17 cellular contexts compared by ENCODE assay signal in the genomic region with DNA sequence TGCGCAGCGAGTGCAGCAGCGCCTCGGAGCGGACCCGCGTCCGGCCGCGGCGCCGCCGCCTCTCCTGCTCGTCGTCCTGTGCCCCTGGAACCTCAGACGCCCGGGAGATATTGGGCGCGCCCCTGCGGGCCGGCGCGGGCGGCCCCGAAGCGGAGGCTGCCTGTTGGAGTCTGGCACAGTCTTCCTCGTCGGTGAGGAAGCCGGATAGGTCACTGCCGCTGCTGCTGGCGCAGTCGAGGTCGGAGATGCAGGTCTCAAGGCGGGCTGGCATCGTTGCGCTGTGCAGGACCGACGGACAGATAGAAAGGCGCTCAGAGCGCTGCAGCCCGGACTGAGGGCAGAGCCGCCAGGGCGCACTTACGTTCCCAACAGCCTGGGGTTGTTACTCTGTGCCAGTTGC. TPM values are rescaled to one million over a fixed set of nuclear protein-coding genes. Genes with fewer than 3 reads are reported as not detected.
DNase-seq lines count a peak whose midpoint lies in the region; ATAC-seq and TF ChIP-seq lines count a peak whose summit lies in the region.
"Had no signal": no experiment of that assay in that cellular context is flagged by ENCODE, and none has a peak within 500 bp of the region (broad histone marks: within the 10 kb centered on the region; RNA-seq: fewer than 3 reads in every experiment).

No MANE protein-coding gene starts in this region.

- WGBS in heart right ventricle, 2 donors: 2% methylated on average over 44 of the region's 44 CpGs

- H3K27ac Mint-ChIP-seq in dendritic cell treated with granulocyte-macrophage colony-stimulating factor and Interleukin-4, amounts not matched to agents 40 ng/mL and 50 ng/mL, for 4 days: no peak overlapping the region
- no peak overlapping the region for H3K27ac Mint-ChIP-seq in activated naive CD8-positive, alpha-beta T cell treated with anti-CD3 and anti-CD28 coated beads, Interleukin-2, amount 50 U/mL, for 24 hours
- H3K27ac Mint-ChIP-seq: activated naive CD8-positive, alpha-beta T cell had no signal

- H3K9me3 Mint-ChIP-seq in dendritic cell treated with granulocyte-macrophage colony-stimulating factor and Interleukin-4, amounts not matched to agents 40 ng/mL and 50 ng/mL, for 4 days: peaks cover 3% of the 10 kb centered on the region
- no peaks in the 10 kb centered on the region for H3K9me3 Mint-ChIP-seq in activated naive CD8-positive, alpha-beta T cell treated with anti-CD3 and anti-CD28 coated beads, Interleukin-2, amount 50 U/mL, for 24 hours
- H3K9me3 Mint-ChIP-seq: central memory CD8-positive, alpha-beta T cell had no signal

- H3K27ac ChIP-seq in left ventricle myocardium inferior (replicated peaks) (no peak overlapping the region), heart right ventricle (no peak overlapping the region), lower lobe of right lung (no peak overlapping the region)
- H3K27ac ChIP-seq: heart left ventricle, Peyer's patch, prostate gland had no signal

- intact Hi-C loops in left ventricle myocardium inferior (cut with micrococcal nuclease) (no loop called here), heart right ventricle (cut with DNase I) (no loop called here), lower lobe of right lung (cut with DNase I) (no loop called here)
- intact Hi-C loops in dendritic cell treated with granulocyte-macrophage colony-stimulating factor and Interleukin-4, amounts not matched to agents 40 ng/mL and 50 ng/mL, for 4 days (cut with micrococcal nuclease): loop anchor here (5.0 kb wide), 1 partner anchor 33 kb away; no protein-coding TSS in a partner anchor

- H3K4me3 ChIP-seq in left ventricle myocardium inferior: peak overlapping the region; percentile 32
- H3K4me3 ChIP-seq in heart right ventricle: no peak overlapping the region
- H3K4me3 ChIP-seq in lower lobe of right lung: peak overlapping the region; percentile 2
- H3K4me3 ChIP-seq: prostate gland had no signal

- H3K9me3 ChIP-seq in left ventricle myocardium inferior (replicated peaks) (peaks cover 7% of the 10 kb centered on the region), heart right ventricle (peaks cover 0 to 6% (median 0%) of the 10 kb centered on the region in 11 donors), lower lobe of right lung (no peaks in the 10 kb centered on the region)
- H3K9me3 ChIP-seq: heart left ventricle, Peyer's patch, prostate gland had no signal

- no peak for DNase-seq in left ventricle myocardium inferior
- DNase-seq in heart right ventricle: no peak
- no peak for DNase-seq in lower lobe of right lung
- DNase-seq in HCEC 1CT: no peak
- DNase-seq in HPDE6-E6E7 (ENCODE audit: extremely low spot score): no peak
- DNase-seq in activated naive CD8-positive, alpha-beta T cell treated with anti-CD3 and anti-CD28 coated beads, Interleukin-2, amount 50 U/mL, for 24 hours: no peak
- DNase-seq in SIG-M5 treated with dmso at 0.1 percent for 504 hours (lab: John Stamatoyannopoulos, UW; ENCODE audit: unreplicated experiment): no peak
- DNase-seq: activated CD4-positive, alpha-beta T cell treated with anti-CD3 and anti-CD28 coated beads for 1 hour; heart left ventricle; Peyer's patch had no signal

- H3K36me3 Mint-ChIP-seq in dendritic cell treated with granulocyte-macrophage colony-stimulating factor and Interleukin-4, amounts not matched to agents 40 ng/mL and 50 ng/mL, for 4 days (ENCODE audit: low read depth): no peaks in the 10 kb centered on the region
- H3K36me3 Mint-ChIP-seq in activated naive CD8-positive, alpha-beta T cell treated with anti-CD3 and anti-CD28 coated beads, Interleukin-2, amount 50 U/mL, for 24 hours (ENCODE audit: low read depth): no peaks in the 10 kb centered on the region
- H3K36me3 Mint-ChIP-seq: activated naive CD8-positive, alpha-beta T cell had no signal

- TF ChIP-seq CTCF in left ventricle myocardium inferior (IDR thresholded peaks at IDR 0.05; ENCODE audit: borderline replicate concordance) (no peak), heart right ventricle (IDR thresholded peaks at IDR 0.05) (no peak), lower lobe of right lung (IDR thresholded peaks at IDR 0.05) (no peak)

- no peak for ATAC-seq in heart right ventricle
- ATAC-seq in lower lobe of right lung: peak in 1 of 2 donors; percentile 9
- no peak for ATAC-seq in activated naive CD8-positive, alpha-beta T cell treated with anti-CD3 and anti-CD28 coated beads, Interleukin-2, amount 50 U/mL, for 24 hours
- ATAC-seq: heart left ventricle had no signal

- peaks cover 97% of the 10 kb centered on the region for H3K27me3 Mint-ChIP-seq in dendritic cell treated with granulocyte-macrophage colony-stimulating factor and Interleukin-4, amounts not matched to agents 40 ng/mL and 50 ng/mL, for 4 days
- H3K27me3 Mint-ChIP-seq in activated naive CD8-positive, alpha-beta T cell treated with anti-CD3 and anti-CD28 coated beads, Interleukin-2, amount 50 U/mL, for 24 hours: peaks cover 77% of the 10 kb centered on the region

- H3K27me3 ChIP-seq in left ventricle myocardium inferior (ENCODE audit: low read depth): peaks cover 100% of the 10 kb centered on the region
- peaks cover 24 to 100% (median 99%) of the 10 kb centered on the region in 7 donors for H3K27me3 ChIP-seq in heart right ventricle
- peaks cover 98% of the 10 kb centered on the region for H3K27me3 ChIP-seq in lower lobe of right lung (ENCODE audit: low read depth)

- no peaks in the 10 kb centered on the region for H3K36me3 ChIP-seq in left ventricle myocardium inferior
- no peaks in the 10 kb centered on the region for H3K36me3 ChIP-seq in heart right ventricle
- H3K36me3 ChIP-seq in lower lobe of right lung: no peaks in the 10 kb centered on the region
- H3K36me3 ChIP-seq: heart left ventricle, Peyer's patch, prostate gland had no signal

- H3K4me1 ChIP-seq in left ventricle myocardium inferior: peaks cover 15% of the 10 kb centered on the region
- H3K4me1 ChIP-seq in heart right ventricle: peaks cover 0 to 18% (median 9%) of the 10 kb centered on the region in 9 donors
- no peaks in the 10 kb centered on the region for H3K4me1 ChIP-seq in lower lobe of right lung
- H3K4me1 ChIP-seq: prostate gland had no signal

- H3K4me3 Mint-ChIP-seq in dendritic cell treated with granulocyte-macrophage colony-stimulating factor and Interleukin-4, amounts not matched to agents 40 ng/mL and 50 ng/mL, for 4 days: peak overlapping the region; percentile 25
- no peak overlapping the region for H3K4me3 Mint-ChIP-seq in activated naive CD8-positive, alpha-beta T cell treated with anti-CD3 and anti-CD28 coated beads, Interleukin-2, amount 50 U/mL, for 24 hours
- H3K4me3 Mint-ChIP-seq: central memory CD8-positive, alpha-beta T cell had no signal

- peaks cover 24% of the 10 kb centered on the region for H3K4me1 Mint-ChIP-seq in dendritic cell treated with granulocyte-macrophage colony-stimulating factor and Interleukin-4, amounts not matched to agents 40 ng/mL and 50 ng/mL, for 4 days (ENCODE audit: low read depth)
- H3K4me1 Mint-ChIP-seq in activated naive CD8-positive, alpha-beta T cell treated with anti-CD3 and anti-CD28 coated beads, Interleukin-2, amount 50 U/mL, for 24 hours: peaks cover 2% of the 10 kb centered on the region

RNA-seq across cellular contexts. Expression of a gene that starts 0.3 kb away (rescaled TPM):
- total RNA-seq in left ventricle myocardium inferior (not detected), heart right ventricle (not detected), lower lobe of right lung (not detected)
- not detected for polyA plus RNA-seq in heart right ventricle
- total RNA-seq: epithelial cell of proximal tubule, heart left ventricle, left lobe of liver, Peyer's patch, prostate gland had no signal
- polyA plus RNA-seq: AG04450, heart left ventricle had no signal

RNA-seq across cellular contexts. Expression of a gene that starts 43.4 kb away (rescaled TPM):
- total RNA-seq in left ventricle myocardium inferior (0.49 TPM), heart right ventricle (1 to 10 TPM in 3 of 10 donors, under 1 TPM in 7; 0.28 to 2.2 (median 0.51) TPM), lower lobe of right lung (42.4 TPM)
- polyA plus RNA-seq in heart right ventricle: 1 to 10 TPM in 1 of 2 donors, under 1 TPM in 1; 0.30 to 1.2 TPM
- polyA plus RNA-seq: AG04450 had no signal

Comparison
In these comparisons a context has a peak if more than half of its experiments do, and no peak if none do; other contexts are left out.
1. H3K4me3 ChIP-seq: peak in left ventricle myocardium inferior (single experiment) and lower lobe of right lung (single experiment); none in heart right ventricle (0 of 10).
2. RNA of a gene that starts 43.4 kb away (total RNA-seq): 42.4 TPM in lower lobe of right lung (single experiment); 0.28 to 2.2 TPM in heart right ventricle and 0.49 TPM in left ventricle myocardium inferior (single experiment); every median in the first group is over 10 times any median in the second.